Comparison of ENCODE assay signal across 1 cellular context in the genomic region with DNA sequence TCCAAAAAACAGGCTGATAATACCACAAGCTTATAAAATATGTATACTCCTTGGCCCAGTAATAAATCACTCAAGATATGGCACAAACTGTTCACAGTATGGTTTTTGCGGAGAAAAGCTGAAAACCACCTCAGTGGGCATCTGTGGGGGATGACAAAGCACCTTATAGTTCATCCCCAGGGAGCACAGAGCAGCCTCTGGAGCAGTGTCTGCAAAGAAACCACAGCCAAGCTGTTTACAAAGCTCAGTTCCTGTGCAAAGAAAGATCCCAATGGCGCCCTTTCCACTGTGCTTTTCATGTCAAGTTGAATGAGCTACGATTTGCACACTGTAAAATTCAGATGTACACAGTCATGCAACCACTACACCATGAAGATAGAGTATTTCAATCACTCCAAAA.
TF ChIP-seq lines count a peak whose summit lies in the region.

No MANE protein-coding gene starts in this region.

TF ChIP-seq in HepG2, 621 proteins besides CTCF, POLR2A, EP300 and RAD21 (continued from another document):
- TF ChIP-seq PCBP1 (IDR thresholded peaks at IDR 0.05; ENCODE audit: borderline replicate concordance, low read depth, low read length) = no peak
- no peak for TF ChIP-seq ZBTB8A (CRISPR knock-in tag; IDR thresholded peaks at IDR 0.05; ENCODE audit: borderline replicate concordance, low read depth)
- TF ChIP-seq RNF2 (conservative IDR thresholded peaks at IDR 0.05; ENCODE audit: low read depth) = no peak
- no peak for TF ChIP-seq RFX1 (IDR thresholded peaks at IDR 0.05)
- TF ChIP-seq ZNF263 (CRISPR knock-in tag; IDR thresholded peaks at IDR 0.05) = peak; percentile 90
